14 cellular contexts compared by ENCODE assay signal in the genomic region with DNA sequence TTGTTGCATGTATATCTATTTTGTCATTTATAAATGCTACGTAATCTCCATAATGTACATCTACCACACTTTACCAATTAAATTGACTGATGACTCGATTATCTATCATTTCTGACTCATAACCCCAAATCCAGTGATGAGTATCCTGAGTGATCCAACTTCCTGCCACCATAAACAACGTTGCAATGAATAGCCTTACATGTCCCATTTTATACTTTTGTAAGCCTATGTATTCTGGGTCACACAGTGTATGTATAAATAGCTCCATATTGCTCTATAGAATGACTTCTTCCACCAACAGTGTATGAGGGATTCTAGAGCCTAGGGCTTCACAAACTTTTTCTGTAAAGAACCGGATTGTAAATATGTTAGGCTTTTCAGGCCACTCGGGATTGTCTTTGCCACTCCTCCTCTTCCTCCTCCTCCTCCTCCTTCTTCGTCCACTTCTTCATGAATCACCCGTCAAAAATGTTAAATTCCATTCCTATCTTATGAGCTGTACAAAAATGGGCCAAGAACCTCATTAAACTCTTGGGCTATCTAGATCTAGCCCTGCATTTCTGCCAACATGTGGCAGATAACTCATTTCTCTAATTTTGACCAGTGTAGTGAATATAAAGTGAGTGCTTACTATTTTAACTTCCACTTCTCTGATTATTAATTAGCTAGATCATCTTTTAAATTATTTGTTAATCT.
A peak's percentile ranks its signal among the peaks of the same experiment; 100 is the strongest.
DNase-seq lines count a peak whose midpoint lies in the region; ATAC-seq, FAIRE-seq and TF ChIP-seq lines count a peak whose summit lies in the region.
"Had no signal": no experiment of that assay in that cellular context is flagged by ENCODE, and none has a peak within 500 bp of the region (broad histone marks: within the 10 kb centered on the region; RNA-seq: fewer than 3 reads in every experiment).

No MANE protein-coding gene starts in this region.

- POLR2A ChIA-PET in AG04449 (lab: Yijun Ruan, JAX) (no interaction called here), IMR-90 (lab: Charles Lee; ENCODE audit: unreplicated experiment) (no interaction called here)

- no peak overlapping the region for H3K9ac ChIP-seq in IMR-90 (ENCODE audit: low read depth, low read length)
- no peak overlapping the region for H3K9ac ChIP-seq in keratinocyte (ENCODE audit: control insufficient read depth, extremely low read depth, insufficient read depth, low read length)

- H2AFZ ChIP-seq in IMR-90 (replicated peaks; ENCODE audit: low read length, poor library complexity) (no peak overlapping the region), keratinocyte (ENCODE audit: control insufficient read depth, low read length) (no peak overlapping the region)

- H3K9me1 ChIP-seq in IMR-90 (ENCODE audit: insufficient read depth, low read length) (no peaks in the 10 kb centered on the region), keratinocyte (ENCODE audit: control insufficient read depth, extremely low read depth, insufficient read depth, low read length) (no peaks in the 10 kb centered on the region)

- CTCF ChIA-PET in AG04449 (lab: Yijun Ruan, JAX), result no interaction called here
- CTCF ChIA-PET in IMR-90 (lab: Yijun Ruan, JAX), result interaction anchor here (0.6 kb wide), 1 partner anchor 401 kb away, joined by 3 read pairs; no protein-coding TSS in a partner anchor

- H4K91ac ChIP-seq in IMR-90 (ENCODE audit: insufficient read depth, low read depth, low read length), result no peak overlapping the region

- TF ChIP-seq CTCF in AG04449 (IDR thresholded peaks at IDR 0.05; ENCODE audit: insufficient read depth, low read length, missing control alignments) (no peak), IMR-90 (conservative IDR thresholded peaks at IDR 0.05; ENCODE audit: low read depth, low read length) (no peak), astrocyte of the spinal cord (IDR thresholded peaks at IDR 0.05; ENCODE audit: low read depth, low read length) (no peak), keratinocyte (optimal IDR thresholded peaks at IDR 0.05 in 1 of 3, IDR thresholded peaks at IDR 0.05 in 1 of 3, conservative IDR thresholded peaks at IDR 0.05 in 1 of 3; ENCODE audit: extremely low read depth in 1 of 3, insufficient read depth in 2 of 3, low read length in 3 of 3) (no peak)

- H3K79me1 ChIP-seq in IMR-90 (ENCODE audit: low read depth in 1 of 2, low read length in 2 of 2), result no peaks in the 10 kb centered on the region

- TF ChIP-seq POLR2A in IMR-90 (IDR thresholded peaks at IDR 0.05; ENCODE audit: low read depth, low read length), result no peak

- H4K20me1 ChIP-seq in IMR-90 (ENCODE audit: insufficient read depth, low read length) (no peaks in the 10 kb centered on the region), keratinocyte (ENCODE audit: control insufficient read depth, extremely low read depth, insufficient read depth, low read length) (no peaks in the 10 kb centered on the region)

- TF ChIP-seq RAD21 in IMR-90 (IDR thresholded peaks at IDR 0.05; ENCODE audit: low read length), result no peak

- H3K4me2 ChIP-seq in IMR-90 (ENCODE audit: low read depth, low read length), result peak overlapping the region; percentile 9; the same call in 1 of the 2 replicates
- peak overlapping the region; percentile 44 for H3K4me2 ChIP-seq in keratinocyte (ENCODE audit: control insufficient read depth, extremely low read depth, insufficient read depth, low read depth, low read length)

- WGBS in IMR-90 (ENCODE audit: extremely low coverage in 2 of 2, insufficient read length in 1 of 2), 2 experiments, result no CpG with 5 or more reads among the region's 7 CpGs

- FAIRE-seq in keratinocyte (lab: Jason Lieb, UNC), result no peak
- FAIRE-seq: islet of Langerhans had no signal

- no peak overlapping the region for H4K5ac ChIP-seq in IMR-90 (ENCODE audit: low read depth, low read length)

- H3K4me1 ChIP-seq in IMR-90 (ENCODE audit: control insufficient read depth, insufficient read depth, low read length), result no peaks in the 10 kb centered on the region
- no peaks in the 10 kb centered on the region for H3K4me1 ChIP-seq in keratinocyte (ENCODE audit: control insufficient read depth, extremely low read depth, insufficient read depth, low read length)
- H3K4me1 ChIP-seq: adrenal gland, upper lobe of right lung had no signal

- no peaks in the 10 kb centered on the region; the same call in 1 of the 2 replicates for H3K27me3 ChIP-seq in IMR-90 (ENCODE audit: control insufficient read depth, insufficient read depth, low read length)
- no peaks in the 10 kb centered on the region for H3K27me3 ChIP-seq in keratinocyte (ENCODE audit: control insufficient read depth, extremely low read depth, insufficient read depth, low read length)
- H3K27me3 ChIP-seq: adrenal gland, upper lobe of right lung had no signal

- H3K4me3 ChIP-seq in AG04449 (ENCODE audit: low read depth, low read length), result no peak overlapping the region
- H3K4me3 ChIP-seq in IMR-90 (ENCODE audit: insufficient read depth, low read depth, low read length), result no peak overlapping the region
- H3K4me3 ChIP-seq in astrocyte of the spinal cord (ENCODE audit: low read depth, low read length), result no peak overlapping the region
- peak overlapping the region in 1 of 3 experiments; percentile 10 for H3K4me3 ChIP-seq in keratinocyte (ENCODE audit: control insufficient read depth in 2 of 3, extremely low read depth in 1 of 3, insufficient read depth in 2 of 3, low read depth in 1 of 3, low read length in 3 of 3)
- H3K4me3 ChIP-seq: adrenal gland, upper lobe of right lung had no signal

- peak overlapping the region; percentile 41 for H2BK5ac ChIP-seq in IMR-90 (ENCODE audit: low read depth, low read length, poor library complexity, severe bottlenecking)

- no peaks in the 10 kb centered on the region for H3K9me3 ChIP-seq in IMR-90 (ENCODE audit: control insufficient read depth, insufficient read depth, low read length)
- H3K9me3 ChIP-seq in keratinocyte (ENCODE audit: control insufficient read depth, low read depth, low read length), result no peaks in the 10 kb centered on the region
- H3K9me3 ChIP-seq: adrenal gland, upper lobe of right lung had no signal

- H3K14ac ChIP-seq in IMR-90 (replicated peaks; ENCODE audit: low read depth, low read length), result no peak overlapping the region

- H4K8ac ChIP-seq in IMR-90 (ENCODE audit: low read depth in 2 of 2, low read length in 2 of 2), result no peak overlapping the region

- no peak overlapping the region for H2BK120ac ChIP-seq in IMR-90 (ENCODE audit: low read depth, low read length)

- no peak overlapping the region for H2BK15ac ChIP-seq in IMR-90 (ENCODE audit: low read depth, low read length)

- in situ Hi-C loops in IMR-90 (cut with MboI; ENCODE audit: low sequenced_read_pairs) (no loop called here), astrocyte of the spinal cord (cut with HindIII; ENCODE audit: low sequenced_read_pairs) (no loop called here)

- no peaks in the 10 kb centered on the region for H3K79me2 ChIP-seq in keratinocyte (ENCODE audit: control insufficient read depth, insufficient read depth, low read length)

- H3K36me3 ChIP-seq in IMR-90 (ENCODE audit: control insufficient read depth, insufficient read depth, low read length), result no peaks in the 10 kb centered on the region
- no peaks in the 10 kb centered on the region for H3K36me3 ChIP-seq in keratinocyte (ENCODE audit: control insufficient read depth in 2 of 2, extremely low read depth in 1 of 2, insufficient read depth in 2 of 2, low read length in 2 of 2)
- H3K36me3 ChIP-seq: adrenal gland, upper lobe of right lung had no signal

- H3K27ac ChIP-seq in IMR-90 (ENCODE audit: insufficient read depth, low read length) (no peak overlapping the region), keratinocyte (ENCODE audit: control insufficient read depth, insufficient read depth, low read length) (peak overlapping the region; percentile 10)
- H3K27ac ChIP-seq: adrenal gland, upper lobe of right lung had no signal

- no peak overlapping the region for H3K4ac ChIP-seq in IMR-90 (ENCODE audit: low read depth, low read length)

- intact Hi-C loops in IMR-90 (cut with micrococcal nuclease), result no loop called here

- H2BK20ac ChIP-seq in IMR-90 (ENCODE audit: low read depth, low read length), result no peak overlapping the region

- no peak overlapping the region for H3K23ac ChIP-seq in IMR-90 (ENCODE audit: low read depth, low read length)

- no peak overlapping the region for H2AK5ac ChIP-seq in IMR-90 (ENCODE audit: low read depth, low read length)

- DNase-seq in AG04449 (ENCODE audit: low read depth, low spot score) (peak; percentile 23), IMR-90 (peak; percentile 37), astrocyte of the spinal cord (ENCODE audit: low read depth, low spot score) (peak; percentile 57), keratinocyte (ENCODE audit: low read depth, low spot score) (peak; percentile 48), DMS153 (lab: John Stamatoyannopoulos, UW) (no peak)
- DNase-seq: GDM1, NCI-H187 treated with DMSO at 0.1 percent for 48 hours, upper lobe of right lung had no signal

- no TSS peak for BruUV-seq in IMR-90 (replicated peaks; lab: Mats Ljungman, UMichigan)

- no peak overlapping the region for H2AK9ac ChIP-seq in IMR-90 (replicated peaks; ENCODE audit: low read depth, low read length, poor library complexity)

- H3K56ac ChIP-seq in IMR-90 (ENCODE audit: extremely low read depth, insufficient read depth, low read length), result no peak overlapping the region

- ATAC-seq in IMR-90 (ENCODE audit: low read depth), result peak; percentile 27; the same call in 1 of the 2 replicates
- no peak for ATAC-seq in HG02870 (IDR thresholded peaks at IDR 0.05; ENCODE audit: unreplicated experiment)
- ATAC-seq in HG02981 (IDR thresholded peaks at IDR 0.05; ENCODE audit: unreplicated experiment), result no peak
- no peak for ATAC-seq in HG03342 (IDR thresholded peaks at IDR 0.05; ENCODE audit: unreplicated experiment)
- ATAC-seq: natural killer cell treated with Interleukin-12 subunit alpha and Interleukin-12 subunit beta and Interleukin-15 and Interleukin-18, amount 100 ng/mL, for 72 hours; upper lobe of right lung had no signal

- dilution Hi-C loops in IMR-90 (cut with HindIII; ENCODE audit: low sequenced_read_pairs, unreplicated experiment), result no loop called here
- dilution Hi-C loops in keratinocyte (cut with MboI; ENCODE audit: extremely low pct_ligation_motif_present, low sequenced_read_pairs), result no loop called here

- H3K18ac ChIP-seq in IMR-90 (ENCODE audit: low read depth, low read length), result no peak overlapping the region

TF ChIP-seq in IMR-90, 13 proteins besides CTCF, POLR2A, EP300 and RAD21 (continues in another document):
- no peak for TF ChIP-seq CEBPB (IDR thresholded peaks at IDR 0.05; ENCODE audit: low read depth, low read length)
- no peak for TF ChIP-seq FOS (IDR thresholded peaks at IDR 0.05; ENCODE audit: low read depth, low read length)
- TF ChIP-seq NFE2L2 (IDR thresholded peaks at IDR 0.05; ENCODE audit: low read depth, low read length), result no peak
- TF ChIP-seq MAZ (IDR thresholded peaks at IDR 0.05; ENCODE audit: borderline replicate concordance, low read depth, low read length), result no peak
- TF ChIP-seq CHD1 (IDR thresholded peaks at IDR 0.05; ENCODE audit: low read depth, low read length), result no peak
- TF ChIP-seq RFX5 (IDR thresholded peaks at IDR 0.05; ENCODE audit: low read depth, low read length), result no peak
